In genomic region chr4:177441803-177442622, GRCh38 we compare ENCODE assay signal across 8 cellular contexts. TPM values are rescaled to one million over a fixed set of nuclear protein-coding genes. Genes with fewer than 3 reads are reported as not detected.
DNase-seq lines count a peak whose midpoint lies in the region; FAIRE-seq and TF ChIP-seq lines count a peak whose summit lies in the region.

Gene AGA, minus strand, starts transcription at chr4:177442437. Its CDS starts 62 bp downstream, at chr4:177442375.

- H3K36me3 ChIP-seq in Loucy (ENCODE audit: insufficient read depth, low read length) (no peaks in the 10 kb centered on the region), neural progenitor cell (no peaks in the 10 kb centered on the region)

- H3K9me3 ChIP-seq in Loucy (ENCODE audit: insufficient read depth, low read depth, low read length) (no peaks in the 10 kb centered on the region), neural progenitor cell (ENCODE audit: low read depth) (no peaks in the 10 kb centered on the region)

- peak within 1 kb of the TSS; percentile 97 for H3K27ac ChIP-seq in neural progenitor cell

- peak within 1 kb of the TSS; percentile 94 for H3K27ac Mint-ChIP-seq in neural progenitor cell

- H4K20me1 ChIP-seq in Loucy (ENCODE audit: insufficient read depth, low read length, poor library complexity, severe bottlenecking) (no peaks in the 10 kb centered on the region), neural progenitor cell (ENCODE audit: low read depth) (no peaks in the 10 kb centered on the region)

- H3K36me3 Mint-ChIP-seq in neural progenitor cell, result peaks cover 6% of the 10 kb centered on the region

- peaks cover 2% of the 10 kb centered on the region for H3K27me3 Mint-ChIP-seq in neural progenitor cell (ENCODE audit: insufficient read depth, low read depth)

- H3K79me2 ChIP-seq in Loucy (ENCODE audit: insufficient read depth, low read length) (peaks cover 5% of the 10 kb centered on the region; the same call in 1 of the 2 replicates), neural progenitor cell (ENCODE audit: low read depth) (no peaks in the 10 kb centered on the region)

- H3K4me3 Mint-ChIP-seq in neural progenitor cell, result peak within 1 kb of the TSS; percentile 90

- H3K9me3 Mint-ChIP-seq in neural progenitor cell, result no peaks in the 10 kb centered on the region

- no peak for FAIRE-seq in H54 (lab: Jason Lieb, UNC)

- H3K4me2 ChIP-seq in Loucy (ENCODE audit: low read depth, low read length, poor library complexity, severe bottlenecking), result peak within 1 kb of the TSS; percentile 94
- peak within 1 kb of the TSS; percentile 85 for H3K4me2 ChIP-seq in neural progenitor cell

- peak; percentile 81 for TF ChIP-seq POLR2A in H54 (IDR thresholded peaks at IDR 0.05; ENCODE audit: low read depth, low read length)

- peak within 1 kb of the TSS; percentile 95 for H3K4me3 ChIP-seq in Loucy (ENCODE audit: low read length, poor library complexity, severe bottlenecking)
- H3K4me3 ChIP-seq in foreskin fibroblast (ENCODE audit: low read depth in 1 of 2, low read length in 2 of 2), result peak within 1 kb of the TSS; percentile 64 to 79
- peak within 1 kb of the TSS; percentile 62 for H3K4me3 ChIP-seq in neural progenitor cell

- H2AFZ ChIP-seq in Loucy (ENCODE audit: low read length), result peak within 1 kb of the TSS; percentile 97
- peak within 1 kb of the TSS; percentile 88 for H2AFZ ChIP-seq in neural progenitor cell (replicated peaks)

- H3F3A ChIP-seq in Loucy (ENCODE audit: low read depth) (no peaks in the 10 kb centered on the region), neural progenitor cell (ENCODE audit: low read depth) (peaks cover 17% of the 10 kb centered on the region)

- no peaks in the 10 kb centered on the region for H3K27me3 ChIP-seq in Loucy (ENCODE audit: insufficient read depth, low read length, poor library complexity, severe bottlenecking)
- H3K27me3 ChIP-seq in neural progenitor cell, result no peaks in the 10 kb centered on the region

- H3K4me1 Mint-ChIP-seq in neural progenitor cell, result peaks cover 33% of the 10 kb centered on the region

- H3K4me1 ChIP-seq in Loucy (ENCODE audit: insufficient read depth, low read length, poor library complexity, severe bottlenecking) (peaks cover 23% of the 10 kb centered on the region), neural progenitor cell (peaks cover 23% of the 10 kb centered on the region)

- DNase-seq in ELR (ENCODE audit: low read depth) (peak; percentile 94), H54 (ENCODE audit: insufficient read length, low spot score) (peak; percentile 78), SIG-M5 treated with dmso at 0.1 percent for 504 hours (lab: John Stamatoyannopoulos, UW; ENCODE audit: unreplicated experiment) (peak; percentile 88), foreskin fibroblast (peak; percentile 94 to 98), neural progenitor cell (ENCODE audit: low spot score) (peak; percentile 97), stromal cell of bone marrow (ENCODE audit: low read depth) (peak; percentile 87)
- peak; percentile 94 for DNase-seq in activated gamma-delta T cell treated with anti-CD3 and anti-CD28 coated beads, Interleukin-2, amount 50 U/mL, for 16 hours (ENCODE audit: low read depth)

- H3K9ac ChIP-seq in Loucy (ENCODE audit: low read depth, low read length, poor library complexity, severe bottlenecking), result peak within 1 kb of the TSS; percentile 93
- peak within 1 kb of the TSS; percentile 78 for H3K9ac ChIP-seq in neural progenitor cell

- H3K9me2 ChIP-seq in Loucy (replicated peaks; ENCODE audit: low read depth, low read length), result no peaks in the 10 kb centered on the region

- no peak for TF ChIP-seq CTCF in Loucy (conservative IDR thresholded peaks at IDR 0.05; ENCODE audit: low read length)
- TF ChIP-seq CTCF in foreskin fibroblast (IDR thresholded peaks at IDR 0.05; ENCODE audit: low read depth, low read length), result no peak
- no peak for TF ChIP-seq CTCF in neural progenitor cell (IDR thresholded peaks at IDR 0.05)

RNA-seq across cellular contexts. Expression of gene AGA, which starts in this region (rescaled TPM):
- total RNA-seq in neural progenitor cell (ENCODE audit: low replicate concordance), result 19.5 and 27.3 TPM in 2 replicates

Comparison
In these comparisons a context has a peak if more than half of its experiments do, and no peak if none do; other contexts are left out.
1. Peak in every context shown above with its lines: DNase-seq, H3K4me3 ChIP-seq and H3K27ac ChIP-seq.